ENCODE assay signal across 10 cellular contexts in genomic region chr1:27057801-27058647, GRCh38. TPM values are rescaled to one million over a fixed set of nuclear protein-coding genes. Genes with fewer than 3 reads are reported as not detected.
DNase-seq lines count a peak whose midpoint lies in the region; ATAC-seq and TF ChIP-seq lines count a peak whose summit lies in the region.
"Had no signal": no experiment of that assay in that cellular context is flagged by ENCODE, and none has a peak within 500 bp of the region (broad histone marks: within the 10 kb centered on the region; RNA-seq: fewer than 3 reads in every experiment).

No MANE protein-coding gene starts in this region.

- H3K4me2 ChIP-seq in Karpas-422 (ENCODE audit: low read depth, low read length, poor library complexity, severe bottlenecking) (no peak overlapping the region), PC-3 (ENCODE audit: low read length) (no peak overlapping the region), skeletal muscle satellite cell (ENCODE audit: low read length) (peak overlapping the region; percentile 68)

- no TSS peak for BruUV-seq in PC-3 (replicated peaks; lab: Mats Ljungman, UMichigan)

- H3F3A ChIP-seq in PC-3 (ENCODE audit: low read length, unreplicated experiment), result no peaks in the 10 kb centered on the region

- no peaks in the 10 kb centered on the region for H4K20me1 ChIP-seq in Karpas-422 (ENCODE audit: insufficient read depth, low read depth, low read length)
- H4K20me1 ChIP-seq in PC-3 (ENCODE audit: low read length), result no peaks in the 10 kb centered on the region

- intact Hi-C loops in PC-3 (cut with micrococcal nuclease), result no loop called here

- H2AFZ ChIP-seq in Karpas-422 (ENCODE audit: low read length), result peak overlapping the region; percentile 68; the same call in 1 of the 2 replicates
- no peak overlapping the region for H2AFZ ChIP-seq in PC-3 (ENCODE audit: low read length)
- H2AFZ ChIP-seq: parathyroid adenoma had no signal

- H3K9me2 ChIP-seq in Karpas-422 (replicated peaks; ENCODE audit: insufficient read depth, low read length), result no peaks in the 10 kb centered on the region
- no peaks in the 10 kb centered on the region for H3K9me2 ChIP-seq in PC-3 (replicated peaks; ENCODE audit: low read length)

- ATAC-seq in PC-3 (peak; percentile 29), HG02970 (IDR thresholded peaks at IDR 0.05; ENCODE audit: low FRiP score, unreplicated experiment) (no peak)

- no peaks in the 10 kb centered on the region for H3K27me3 ChIP-seq in Karpas-422 (ENCODE audit: low read length)
- H3K27me3 ChIP-seq in PC-3 (ENCODE audit: low read length), result no peaks in the 10 kb centered on the region
- no peaks in the 10 kb centered on the region for H3K27me3 ChIP-seq in iPS-18a (ENCODE audit: control insufficient read depth, insufficient read depth, low read length)
- H3K27me3 ChIP-seq in skeletal muscle satellite cell (ENCODE audit: control insufficient read depth, insufficient read depth, low read length), result peaks cover 9% of the 10 kb centered on the region

- DNase-seq in Karpas-422, result no peak
- no peak for DNase-seq in PC-3
- DNase-seq in NCI-H1048 (lab: John Stamatoyannopoulos, UW), result no peak
- no peak for DNase-seq in amniotic stem cell (lab: John Stamatoyannopoulos, UW)
- DNase-seq in KBM-7, result no peak
- DNase-seq: effector CD8-positive, alpha-beta T cell had no signal

- no peaks in the 10 kb centered on the region for H3K36me3 ChIP-seq in Karpas-422 (ENCODE audit: insufficient read depth, low read length)
- no peaks in the 10 kb centered on the region for H3K36me3 ChIP-seq in PC-3 (ENCODE audit: low read depth, low read length)
- H3K36me3 ChIP-seq in iPS-18a (ENCODE audit: control insufficient read depth, low read depth, low read length), result no peaks in the 10 kb centered on the region
- no peaks in the 10 kb centered on the region for H3K36me3 ChIP-seq in skeletal muscle satellite cell (ENCODE audit: insufficient read depth, low read length)

- H3K79me2 ChIP-seq in Karpas-422 (ENCODE audit: low read length) (no peaks in the 10 kb centered on the region), PC-3 (ENCODE audit: low read length) (no peaks in the 10 kb centered on the region)
- H3K79me2 ChIP-seq: parathyroid adenoma had no signal

- peaks cover 10% of the 10 kb centered on the region for H3K4me1 ChIP-seq in Karpas-422 (ENCODE audit: low read length)
- no peaks in the 10 kb centered on the region for H3K4me1 ChIP-seq in PC-3 (ENCODE audit: insufficient read depth, low read length)
- peaks cover 25% of the 10 kb centered on the region for H3K4me1 ChIP-seq in iPS-18a (ENCODE audit: control insufficient read depth, low read depth, low read length)
- H3K4me1 ChIP-seq in skeletal muscle satellite cell (ENCODE audit: control insufficient read depth, insufficient read depth, low read length), result peaks cover 4% of the 10 kb centered on the region
- H3K4me1 ChIP-seq: parathyroid adenoma had no signal

- H3K27ac ChIP-seq in Karpas-422 (ENCODE audit: low read length) (no peak overlapping the region), PC-3 (ENCODE audit: low read length) (no peak overlapping the region), iPS-18a (ENCODE audit: low read length) (peak overlapping the region; percentile 61)
- H3K27ac ChIP-seq: parathyroid adenoma had no signal

- no peak for TF ChIP-seq CTCF in PC-3 (conservative IDR thresholded peaks at IDR 0.05; ENCODE audit: low read depth, low read length)

- CTCF ChIA-PET in PC-3 (lab: Charles Lee), result interaction anchor here (0.5 to 0.8 kb wide), 2 partner anchors 27 to 238 kb away, joined by 3 to 4 read pairs; no protein-coding TSS in a partner anchor

- 0 out of 2 replicates have a peak overlapping the region, but pooled peaks have one; percentile 29 for H3K9ac ChIP-seq in Karpas-422 (ENCODE audit: low read length)
- H3K9ac ChIP-seq in PC-3 (ENCODE audit: low read length), result no peak overlapping the region
- H3K9ac ChIP-seq in iPS-18a (ENCODE audit: low read length), result peak overlapping the region; percentile 18
- H3K9ac ChIP-seq in skeletal muscle satellite cell (ENCODE audit: low read depth, low read length), result no peak overlapping the region
- H3K9ac ChIP-seq: parathyroid adenoma had no signal

- H3K4me3 ChIP-seq in Karpas-422 (ENCODE audit: low read length), result no peak overlapping the region
- H3K4me3 ChIP-seq in PC-3 (ENCODE audit: low read length), result no peak overlapping the region
- peak overlapping the region; percentile 27 for H3K4me3 ChIP-seq in iPS-18a (ENCODE audit: low read length)
- H3K4me3 ChIP-seq in skeletal muscle satellite cell (ENCODE audit: low read length), result no peak overlapping the region

- in situ Hi-C loops in KBM-7 (cut with MboI; ENCODE audit: low pct_unique_long_range_greater_than_20kb, low sequenced_read_pairs), result no loop called here

- POLR2A ChIA-PET in PC-3 (lab: Charles Lee; ENCODE audit: unreplicated experiment), result no interaction called here

- H3K9me3 ChIP-seq in Karpas-422 (ENCODE audit: low read length), result no peaks in the 10 kb centered on the region
- no peaks in the 10 kb centered on the region for H3K9me3 ChIP-seq in PC-3 (ENCODE audit: low read length)
- no peaks in the 10 kb centered on the region for H3K9me3 ChIP-seq in iPS-18a (ENCODE audit: control insufficient read depth, low read depth, low read length)
- H3K9me3 ChIP-seq in skeletal muscle satellite cell (replicated peaks; ENCODE audit: low read length), result no peaks in the 10 kb centered on the region

RNA-seq across cellular contexts. Expression of gene TENT5B, which starts 45.4 kb away (rescaled TPM):
- not detected in 2 replicates for total RNA-seq in Karpas-422 (2014; rRNA removed; shearing (Covaris generic); ENCODE audit: low replicate concordance)
- total RNA-seq in PC-3 (2014; rRNA removed), result 20.0 and 21.4 TPM in 2 replicates
- 2.0 and 3.3 TPM in 2 replicates for total RNA-seq in skeletal muscle satellite cell (2012; rRNA removed)

Comparison
In these comparisons a context has a peak if more than half of its experiments do, and no peak if none do; other contexts are left out.
1. H3K9ac ChIP-seq: peak in Karpas-422 (single experiment) and iPS-18a (single experiment); none in PC-3 (single experiment) and skeletal muscle satellite cell (single experiment).
2. RNA of gene TENT5B, which starts 45.4 kb away (total RNA-seq): 20.0 to 21.4 TPM in PC-3; not detected in Karpas-422; every median in the first group is over 10 times any median in the second.